ENCODE assay signal across 8 cellular contexts in the genomic region with DNA sequence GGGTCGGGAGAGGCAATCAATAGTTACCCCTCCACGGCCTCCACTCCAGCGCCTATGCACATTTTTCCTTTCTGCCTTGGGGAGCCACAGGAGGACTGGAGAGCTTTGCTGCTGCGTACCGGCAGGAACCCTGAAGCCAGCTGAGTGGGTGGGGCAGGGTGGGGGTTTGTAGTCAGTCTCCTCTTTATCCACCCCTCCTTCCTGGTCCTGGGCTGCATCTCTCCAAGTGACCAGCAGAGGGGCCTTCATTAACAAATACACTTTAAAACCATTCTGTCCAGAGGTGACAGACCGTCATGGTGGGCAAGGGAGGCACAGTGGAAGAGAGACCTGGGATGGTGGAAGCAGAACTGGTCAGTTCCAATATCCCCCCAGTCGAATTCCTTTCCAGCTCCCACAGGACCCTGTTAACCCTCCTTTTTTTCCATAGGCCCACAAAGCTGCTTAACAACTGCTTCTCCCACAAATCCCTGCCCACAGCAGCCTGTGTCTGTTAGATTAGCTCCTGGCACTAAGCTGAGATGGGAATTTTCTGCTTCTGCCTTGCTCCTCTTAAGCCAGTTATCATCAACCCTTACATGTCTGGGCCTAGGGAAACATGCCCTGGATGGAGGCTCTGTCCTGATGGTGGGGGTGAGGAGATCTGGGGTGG. TPM values are rescaled to one million over a fixed set of nuclear protein-coding genes. Genes with fewer than 3 reads are reported as not detected.
DNase-seq lines count a peak whose midpoint lies in the region; ATAC-seq, FAIRE-seq and TF ChIP-seq lines count a peak whose summit lies in the region.

No MANE protein-coding gene starts in this region.

- whole genome bisulfite sequencing in pancreas, 2 donors: 7 to 11% methylated on average over 7 of the region's 7 CpGs

- CTCF ChIA-PET in Calu3 (lab: Charles Lee): interaction anchor here (0.6 to 1.6 kb wide), 8 partner anchors 8 to 1984 kb away, joined by 3 to 5 read pairs (median 3); partner anchors contain the start of gene UBE4A
- CTCF ChIA-PET in activated CD4-positive, alpha-beta memory T cell treated with anti-CD3 and anti-CD28 coated beads for 36 hours (lab: Charles Lee): interaction anchor here (1.0 to 1.6 kb wide), 6 partner anchors 24 to 195 kb away, joined by 3 to 12 read pairs (median 4); partner anchors contain the start of gene NLRX1

- no peak overlapping the region for H3K4me3 ChIP-seq in pancreas

- peaks cover 6% of the 10 kb centered on the region for H3K36me3 Mint-ChIP-seq in Calu3 (ENCODE audit: insufficient read depth, unreplicated experiment)
- no peaks in the 10 kb centered on the region for H3K36me3 Mint-ChIP-seq in activated CD4-positive, alpha-beta memory T cell treated with anti-CD3 and anti-CD28 coated beads for 36 hours

- TF ChIP-seq CTCF in Calu3 (IDR thresholded peaks at IDR 0.05; ENCODE audit: unreplicated experiment): peak; percentile 40
- peak; percentile 50 to 57 (median 54) for TF ChIP-seq CTCF in pancreas (IDR thresholded peaks at IDR 0.05)

- no peak overlapping the region for H3K4me3 Mint-ChIP-seq in Calu3 (ENCODE audit: low read depth, unreplicated experiment)
- no peak overlapping the region for H3K4me3 Mint-ChIP-seq in activated CD4-positive, alpha-beta memory T cell treated with anti-CD3 and anti-CD28 coated beads for 36 hours

- H3K27ac Mint-ChIP-seq in Calu3 (ENCODE audit: unreplicated experiment): no peak overlapping the region
- H3K27ac Mint-ChIP-seq in activated CD4-positive, alpha-beta memory T cell treated with anti-CD3 and anti-CD28 coated beads for 36 hours: no peak overlapping the region

- H3K4me1 ChIP-seq in pancreas: no peaks in the 10 kb centered on the region

- no peaks in the 10 kb centered on the region for H3K4me1 Mint-ChIP-seq in Calu3 (ENCODE audit: low read depth, unreplicated experiment)
- H3K4me1 Mint-ChIP-seq in activated CD4-positive, alpha-beta memory T cell treated with anti-CD3 and anti-CD28 coated beads for 36 hours (ENCODE audit: low read depth): peaks cover 7% of the 10 kb centered on the region

- no peaks in the 10 kb centered on the region for H3K9me3 ChIP-seq in pancreas

- intact Hi-C loops in Calu3 (cut with micrococcal nuclease; ENCODE audit: unreplicated experiment) (loop anchor here (2.0 kb wide), 1 partner anchor 52 kb away; no protein-coding TSS in a partner anchor), pancreas (cut with DNase I) (no loop called here)
- intact Hi-C loops in activated CD4-positive, alpha-beta memory T cell treated with anti-CD3 and anti-CD28 coated beads for 36 hours (cut with micrococcal nuclease): loop anchor here (2.0 kb wide), 1 partner anchor 52 kb away; no protein-coding TSS in a partner anchor

- POLR2A ChIA-PET in activated CD4-positive, alpha-beta memory T cell treated with anti-CD3 and anti-CD28 coated beads for 36 hours (lab: Charles Lee): no interaction called here

- DNase-seq in Calu3 (peak; percentile 59), NCI-H2227 (lab: John Stamatoyannopoulos, UW; ENCODE audit: unreplicated experiment) (peak; percentile 77), germinal center (ENCODE audit: low spot score) (peak; percentile 67), pancreas (peak in 5 of 6 donors; percentile 49 to 69 (median 62))
- DNase-seq in activated CD4-positive, alpha-beta memory T cell treated with anti-CD3 and anti-CD28 coated beads for 36 hours: peak; percentile 54

- no peak for FAIRE-seq in pancreas (lab: Jason Lieb, UNC)

- no TSS peak for BruUV-seq in Calu3 (replicated peaks; lab: Mats Ljungman, UMichigan)

- H3K36me3 ChIP-seq in pancreas: no peaks in the 10 kb centered on the region

- H3K27me3 Mint-ChIP-seq in Calu3 (ENCODE audit: unreplicated experiment): peaks cover 34% of the 10 kb centered on the region
- H3K27me3 Mint-ChIP-seq in activated CD4-positive, alpha-beta memory T cell treated with anti-CD3 and anti-CD28 coated beads for 36 hours: peaks cover 24% of the 10 kb centered on the region

- no peaks in the 10 kb centered on the region for H3K9me3 Mint-ChIP-seq in Calu3 (ENCODE audit: low read depth, unreplicated experiment)
- no peaks in the 10 kb centered on the region for H3K9me3 Mint-ChIP-seq in activated CD4-positive, alpha-beta memory T cell treated with anti-CD3 and anti-CD28 coated beads for 36 hours

- no peak overlapping the region for H3K27ac ChIP-seq in pancreas

- no peaks in the 10 kb centered on the region for H3K27me3 ChIP-seq in pancreas

- ATAC-seq in GM21786 (IDR thresholded peaks at IDR 0.05; ENCODE audit: unreplicated experiment): peak; percentile 56
- ATAC-seq in pancreas: peak; percentile 78 to 94 (median 92)
- ATAC-seq in GM21576 (IDR thresholded peaks at IDR 0.05; ENCODE audit: unreplicated experiment): no peak
- no peak for ATAC-seq in GM18868 (IDR thresholded peaks at IDR 0.05; ENCODE audit: unreplicated experiment)

RNA-seq across cellular contexts. Expression of gene ABCG4, which starts 3.9 kb away (rescaled TPM):
- not detected in 2 replicates for total RNA-seq in Calu3 (2022)
- not detected for total RNA-seq in activated CD4-positive, alpha-beta memory T cell treated with anti-CD3 and anti-CD28 coated beads for 36 hours
- not detected for total RNA-seq in pancreas
- polyA plus RNA-seq in pancreas: under 1 TPM; 0.11 to 0.21 TPM

RNA-seq across cellular contexts. Expression of gene HINFP, which starts 23.6 kb away (rescaled TPM):
- 21.8 and 22.6 TPM in 2 replicates for total RNA-seq in Calu3 (2022)
- total RNA-seq in activated CD4-positive, alpha-beta memory T cell treated with anti-CD3 and anti-CD28 coated beads for 36 hours: 10 to 100 TPM; 22.3 to 24.3 TPM
- 10 to 100 TPM in 3 of 6 donors, 1 to 10 TPM in 3; 8.6 to 19.3 (median 11.3) TPM for total RNA-seq in pancreas
- polyA plus RNA-seq in pancreas: 10 to 100 TPM; 16.7 to 21.3 TPM

RNA-seq across cellular contexts. Expression of gene NLRX1, which starts 23.6 kb away (rescaled TPM):
- total RNA-seq in Calu3 (2022) (5.5 and 6.7 TPM in 2 replicates), pancreas (10 to 100 TPM in 1 of 6 donors, 1 to 10 TPM in 5; 6.9 to 12.6 (median 7.5) TPM)
- total RNA-seq in activated CD4-positive, alpha-beta memory T cell treated with anti-CD3 and anti-CD28 coated beads for 36 hours: 10 to 100 TPM; 18.4 to 18.7 TPM
- 1 to 10 TPM; 6.5 to 7.9 TPM for polyA plus RNA-seq in pancreas

RNA-seq across cellular contexts. Expression of gene C2CD2L, which starts 37.8 kb away (rescaled TPM):
- 7.8 and 9.5 TPM in 2 replicates for total RNA-seq in Calu3 (2022)
- 10 to 100 TPM; 23.6 to 25.2 TPM for total RNA-seq in activated CD4-positive, alpha-beta memory T cell treated with anti-CD3 and anti-CD28 coated beads for 36 hours
- total RNA-seq in pancreas: 1 to 10 TPM; 4.9 to 9.1 (median 6.7) TPM
- polyA plus RNA-seq in pancreas: 10 to 100 TPM; 11.9 to 12.3 TPM

RNA-seq across cellular contexts. Expression of gene NHERF4, which starts 40.3 kb away (rescaled TPM):
- total RNA-seq in Calu3 (2022) (0.15 TPM in 1 of 2 replicates, not detected in the other), pancreas (1 to 10 TPM in 2 of 6 donors, under 1 TPM in 3, not detected in 1; 0.38 to 1.6 (median 0.84) TPM)
- under 1 TPM in 1 of 2 experiments, not detected in 1; 0.36 TPM for total RNA-seq in activated CD4-positive, alpha-beta memory T cell treated with anti-CD3 and anti-CD28 coated beads for 36 hours
- polyA plus RNA-seq in pancreas: 1 to 10 TPM; 2.5 to 4.7 TPM

Comparison
In these comparisons a context has a peak if more than half of its experiments do, and no peak if none do; other contexts are left out.
1. ATAC-seq: peak in GM21786 (single experiment) and pancreas (4 of 4); none in GM21576 (single experiment) and GM18868 (single experiment).
2. intact Hi-C loops: an anchor here in Calu3 (2.0 kb wide) and activated CD4-positive, alpha-beta memory T cell treated with anti-CD3 and anti-CD28 coated beads for 36 hours (2.0 kb wide); none called in pancreas.
3. Peak in every context shown above with its lines, with median percentiles within 50 percentile points of each other: DNase-seq.